8 cellular contexts compared by ENCODE assay signal in genomic region chr5:172835246-172836030, GRCh38. TPM values are rescaled to one million over a fixed set of nuclear protein-coding genes. Genes with fewer than 3 reads are reported as not detected.
DNase-seq lines count a peak whose midpoint lies in the region; ATAC-seq and TF ChIP-seq lines count a peak whose summit lies in the region.

No MANE protein-coding gene starts in this region.

- no peaks in the 10 kb centered on the region for H3K27me3 Mint-ChIP-seq in activated CD4-positive, alpha-beta T cell treated with anti-CD3 and anti-CD28 coated beads, Interleukin-2, amount 10 ng/mL, durations not matched to agents 7 days and 5 days

- H3K9ac ChIP-seq in adipocyte (ENCODE audit: low read length), result peak overlapping the region; percentile 90

- no peak for DNase-seq in activated CD4-positive, alpha-beta T cell treated with anti-CD3 and anti-CD28 coated beads, Interleukin-2, amount 10 ng/mL, durations not matched to agents 7 days and 5 days
- DNase-seq in activated CD4-positive, alpha-beta T cell treated with anti-CD3 and anti-CD28 coated beads, Interleukin-2, amount 50 U/mL, for 1 hour, result no peak
- DNase-seq in adipocyte (ENCODE audit: low read depth) (no peak), left lung (no peak), thyroid gland (no peak), NCI-H2029 treated with DMSO at 0.1 percent for 48 hours (lab: John Stamatoyannopoulos, UW) (no peak), GM19238 (ENCODE audit: insufficient read length, low spot score) (no peak), H4 (ENCODE audit: low spot score) (no peak)

- H3K4me1 ChIP-seq in adipocyte (ENCODE audit: control insufficient read depth, insufficient read depth, low read length) (peaks cover 48% of the 10 kb centered on the region), left lung (peaks cover 20 to 82% of the 10 kb centered on the region in 2 donors), thyroid gland (peaks cover 35 to 51% of the 10 kb centered on the region in 2 donors)

- intact Hi-C loops in left lung (cut with DNase I), result no loop called here
- intact Hi-C loops in thyroid gland (cut with DNase I), result no loop called here

- peaks cover 11% of the 10 kb centered on the region for H3K36me3 Mint-ChIP-seq in activated CD4-positive, alpha-beta T cell treated with anti-CD3 and anti-CD28 coated beads, Interleukin-2, amount 10 ng/mL, durations not matched to agents 7 days and 5 days (ENCODE audit: low read depth)

- CTCF ChIA-PET in activated CD4-positive, alpha-beta T cell treated with anti-CD3 and anti-CD28 coated beads, Interleukin-2, amount 10 ng/mL, durations not matched to agents 7 days and 5 days (lab: Charles Lee), result interaction anchor here (0.6 to 4.3 kb wide), 5 partner anchors 11 to 64 kb away, joined by 3 to 16 read pairs (median 3); partner anchors contain the start of gene DUSP1

- H3K36me3 ChIP-seq in adipocyte (ENCODE audit: control insufficient read depth, insufficient read depth, low read length, severe bottlenecking), result peaks cover 15% of the 10 kb centered on the region
- peaks cover 0 to 5% of the 10 kb centered on the region in 2 donors for H3K36me3 ChIP-seq in left lung
- no peaks in the 10 kb centered on the region for H3K36me3 ChIP-seq in thyroid gland

- ATAC-seq in left lung, result no peak

- TF ChIP-seq POLR2A in thyroid gland (IDR thresholded peaks at IDR 0.05), result no peak

- peak overlapping the region; percentile 87 for H3K4me3 ChIP-seq in adipocyte (ENCODE audit: low read length)
- H3K4me3 ChIP-seq in left lung, result peak overlapping the region; percentile 54 to 80
- H3K4me3 ChIP-seq in thyroid gland (replicated peaks in 1 of 3), result peak overlapping the region in 2 of 3 donors; percentile 83 to 92

- H3K27ac Mint-ChIP-seq in activated CD4-positive, alpha-beta T cell treated with anti-CD3 and anti-CD28 coated beads, Interleukin-2, amount 10 ng/mL, durations not matched to agents 7 days and 5 days, result peak overlapping the region; percentile 75

- TF ChIP-seq CTCF in left lung (IDR thresholded peaks at IDR 0.05), result no peak
- no peak for TF ChIP-seq CTCF in thyroid gland (IDR thresholded peaks at IDR 0.05)

- 78 to 87% methylated on average over 16 of the region's 16 CpGs for WGBS in thyroid gland, 2 donors

- H3K4me1 Mint-ChIP-seq in activated CD4-positive, alpha-beta T cell treated with anti-CD3 and anti-CD28 coated beads, Interleukin-2, amount 10 ng/mL, durations not matched to agents 7 days and 5 days, result peaks cover 38% of the 10 kb centered on the region

- H3K9me3 ChIP-seq in adipocyte (ENCODE audit: control insufficient read depth, low read length) (no peaks in the 10 kb centered on the region), left lung (no peaks in the 10 kb centered on the region), thyroid gland (no peaks in the 10 kb centered on the region)

- H3K9me3 Mint-ChIP-seq in activated CD4-positive, alpha-beta T cell treated with anti-CD3 and anti-CD28 coated beads, Interleukin-2, amount 10 ng/mL, durations not matched to agents 7 days and 5 days, result no peaks in the 10 kb centered on the region

- POLR2A ChIA-PET in activated CD4-positive, alpha-beta T cell treated with anti-CD3 and anti-CD28 coated beads, Interleukin-2, amount 10 ng/mL, durations not matched to agents 7 days and 5 days (lab: Charles Lee), result interaction anchor here (1.2 kb wide), 1 partner anchor 65 kb away, joined by 3 read pairs; no protein-coding TSS in a partner anchor

- peak overlapping the region; percentile 83 for H3K4me3 Mint-ChIP-seq in activated CD4-positive, alpha-beta T cell treated with anti-CD3 and anti-CD28 coated beads, Interleukin-2, amount 10 ng/mL, durations not matched to agents 7 days and 5 days

- peak overlapping the region; percentile 33 to 86 for H3K27ac ChIP-seq in left lung
- peak overlapping the region; percentile 84 to 93 (median 86) for H3K27ac ChIP-seq in thyroid gland

- no peaks in the 10 kb centered on the region for H3K27me3 ChIP-seq in adipocyte (replicated peaks; ENCODE audit: control insufficient read depth, insufficient read depth, low read length)
- no peaks in the 10 kb centered on the region for H3K27me3 ChIP-seq in left lung
- no peaks in the 10 kb centered on the region for H3K27me3 ChIP-seq in thyroid gland

RNA-seq across cellular contexts. Expression of gene ERGIC1, which starts 1.4 kb away (rescaled TPM):
- 10 to 100 TPM; 43.4 to 45.0 TPM for total RNA-seq in activated CD4-positive, alpha-beta T cell treated with anti-CD3 and anti-CD28 coated beads, Interleukin-2, amount 10 ng/mL, durations not matched to agents 7 days and 5 days
- 100 to 1,000 TPM; 165 to 229 TPM for total RNA-seq in left lung
- 100 to 1,000 TPM; 156 to 214 (median 175) TPM for total RNA-seq in thyroid gland
- total RNA-seq in H4 (2014; rRNA removed; shearing (Covaris generic)), result 72.3 and 86.2 TPM in 2 replicates
